In the genomic region with DNA sequence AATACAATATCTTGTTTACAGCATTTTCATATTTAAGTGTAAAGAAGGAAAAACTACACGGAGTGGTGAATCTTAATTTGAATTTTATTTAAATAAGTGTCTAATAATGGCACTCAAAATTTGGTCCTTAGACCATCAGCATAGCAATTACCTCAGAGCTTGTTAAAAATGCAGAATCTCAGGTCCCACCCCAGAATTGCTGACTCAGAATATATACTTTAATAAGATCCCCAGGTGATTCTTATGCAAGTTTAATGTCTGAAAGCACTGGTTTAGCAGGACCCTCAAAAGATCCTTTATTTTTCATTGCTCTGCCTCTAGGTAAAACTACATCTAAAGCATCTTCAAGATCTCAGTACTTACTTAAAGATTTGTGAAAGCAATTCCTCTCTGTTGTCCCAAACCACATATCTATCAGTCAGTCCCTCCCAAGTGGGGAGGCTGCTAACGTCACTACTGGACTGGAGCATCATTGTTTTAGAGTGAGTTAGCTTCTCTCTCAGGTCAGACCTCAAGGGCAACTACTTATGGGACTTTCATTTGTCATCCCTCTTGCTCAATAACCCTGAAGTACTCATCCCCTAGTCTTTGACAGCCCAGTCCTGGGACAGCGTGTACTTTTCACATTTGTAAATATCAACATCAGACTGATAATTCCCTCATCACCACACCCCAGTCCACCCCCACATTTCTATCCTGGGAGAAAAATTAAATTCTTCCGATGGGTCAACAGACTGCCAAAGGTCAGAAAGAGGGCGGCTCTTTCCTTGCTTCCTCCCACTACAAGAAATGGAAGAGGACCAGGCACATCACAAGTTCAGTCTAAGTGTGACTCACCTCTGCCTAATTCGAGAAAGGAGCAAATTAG, we compare ENCODE assay signal across 9 cellular contexts.
DNase-seq lines count a peak whose midpoint lies in the region; ATAC-seq, FAIRE-seq and TF ChIP-seq lines count a peak whose summit lies in the region.
"Had no signal": no experiment of that assay in that cellular context is flagged by ENCODE, and none has a peak within 500 bp of the region (broad histone marks: within the 10 kb centered on the region; RNA-seq: fewer than 3 reads in every experiment).

No MANE protein-coding gene starts in this region.

- H2AK5ac ChIP-seq in IMR-90 (ENCODE audit: low read depth, low read length) (no peak overlapping the region), H9 (ENCODE audit: insufficient read length, low read length) (no peak overlapping the region)

- H3K36me3 Mint-ChIP-seq in astrocyte (ENCODE audit: low read depth, unreplicated experiment) (peaks cover 8% of the 10 kb centered on the region), H9 (ENCODE audit: insufficient read depth in 1 of 3, low read depth in 3 of 3) (peaks cover 0 to 7% (median 4%) of the 10 kb centered on the region in 3 experiments; a peak in 3 of 7 replicates)

- H3K27me3 Mint-ChIP-seq in astrocyte (ENCODE audit: low read depth, unreplicated experiment), result no peaks in the 10 kb centered on the region
- no peaks in the 10 kb centered on the region for H3K27me3 Mint-ChIP-seq in H9 (ENCODE audit: low read depth)
- H3K27me3 Mint-ChIP-seq: naive B cell had no signal

- H3K4me3 Mint-ChIP-seq in astrocyte (ENCODE audit: unreplicated experiment) (peak overlapping the region; percentile 13), H9 (no peak overlapping the region)
- H3K4me3 Mint-ChIP-seq: naive B cell had no signal

- DNase-seq in IMR-90, result peak; percentile 96
- peak; percentile 99 for DNase-seq in astrocyte (ENCODE audit: low read depth)
- DNase-seq in left colon, result peak in 1 of 2 donors; percentile 42
- peak; percentile 77 for DNase-seq in testis
- DNase-seq in H9, result no peak
- no peak for DNase-seq in dermis blood vessel endothelial cell
- DNase-seq: naive B cell had no signal

- H4K8ac ChIP-seq in IMR-90 (ENCODE audit: low read depth in 2 of 2, low read length in 2 of 2) (no peak overlapping the region; a peak in 1 of 4 replicates), H9 (replicated peaks; ENCODE audit: insufficient read length, low read depth, low read length) (no peak overlapping the region)

- H3K4me2 ChIP-seq in IMR-90 (ENCODE audit: low read depth, low read length) (peak overlapping the region; percentile 6; the same call in 1 of the 2 replicates), astrocyte (ENCODE audit: low read length) (peak overlapping the region; percentile 47), H9 (ENCODE audit: insufficient read depth, insufficient read length, low read length) (no peak overlapping the region)

- H3K4ac ChIP-seq in IMR-90 (ENCODE audit: low read depth, low read length) (peak overlapping the region; percentile 24), H9 (ENCODE audit: low read depth, low read length) (no peak overlapping the region)

- TF ChIP-seq POLR2A in IMR-90 (IDR thresholded peaks at IDR 0.05; ENCODE audit: low read depth, low read length), result no peak
- no peak for TF ChIP-seq POLR2A in testis (IDR thresholded peaks at IDR 0.05)

- H2AFZ ChIP-seq in IMR-90 (replicated peaks; ENCODE audit: low read length, poor library complexity) (no peak overlapping the region), astrocyte (ENCODE audit: low read depth, low read length) (no peak overlapping the region), H9 (ENCODE audit: low read length) (no peak overlapping the region)

- TF ChIP-seq CTCF in IMR-90 (conservative IDR thresholded peaks at IDR 0.05; ENCODE audit: low read depth, low read length) (no peak), astrocyte (IDR thresholded peaks at IDR 0.05; ENCODE audit: insufficient read depth, low read depth, low read length) (no peak), testis (IDR thresholded peaks at IDR 0.05) (no peak), H9 (conservative IDR thresholded peaks at IDR 0.05) (no peak)

- no TSS peak for BruUV-seq in IMR-90 (replicated peaks; lab: Mats Ljungman, UMichigan)

- H4K5ac ChIP-seq in IMR-90 (ENCODE audit: low read depth, low read length) (no peak overlapping the region), H9 (ENCODE audit: insufficient read length, low read depth, low read length) (no peak overlapping the region)

- peak; percentile 85 for ATAC-seq in IMR-90 (ENCODE audit: low read depth)
- ATAC-seq in left colon, result peak; percentile 13
- no peak for ATAC-seq in GM19328 (IDR thresholded peaks at IDR 0.05; ENCODE audit: unreplicated experiment)
- ATAC-seq in HG03139 (IDR thresholded peaks at IDR 0.05; ENCODE audit: unreplicated experiment), result no peak

- POLR2A ChIA-PET in IMR-90 (lab: Charles Lee; ENCODE audit: unreplicated experiment), result no interaction called here

- H2BK15ac ChIP-seq in IMR-90 (ENCODE audit: low read depth, low read length) (no peak overlapping the region), H9 (ENCODE audit: low read depth, low read length) (no peak overlapping the region)

- H3K4me1 Mint-ChIP-seq in astrocyte (ENCODE audit: low read depth, unreplicated experiment) (peaks cover 34% of the 10 kb centered on the region), H9 (peaks cover 16 to 23% of the 10 kb centered on the region in 2 experiments)

- peaks cover 10% of the 10 kb centered on the region for H3K4me1 ChIP-seq in IMR-90 (ENCODE audit: control insufficient read depth, insufficient read depth, low read length)
- H3K4me1 ChIP-seq in astrocyte (ENCODE audit: insufficient read depth, low read length), result peaks cover 24% of the 10 kb centered on the region
- H3K4me1 ChIP-seq in testis, result peaks cover 16% of the 10 kb centered on the region
- H3K4me1 ChIP-seq in H9 (ENCODE audit: insufficient read depth, low read length), result no peaks in the 10 kb centered on the region; the same call in 1 of the 2 replicates

- in situ Hi-C loops in IMR-90 (cut with MboI; ENCODE audit: low sequenced_read_pairs), result no loop called here

- H2BK5ac ChIP-seq in IMR-90 (ENCODE audit: low read depth, low read length, poor library complexity, severe bottlenecking) (peak overlapping the region; percentile 47), H9 (ENCODE audit: insufficient read length, low read length) (no peak overlapping the region)

- H3K18ac ChIP-seq in IMR-90 (ENCODE audit: low read depth, low read length) (no peak overlapping the region; the same call in 1 of the 2 replicates), H9 (ENCODE audit: insufficient read length, low read depth, low read length) (no peak overlapping the region)

- peaks cover 93% of the 10 kb centered on the region for H3K79me2 ChIP-seq in astrocyte (ENCODE audit: insufficient read depth, low read length)
- H3K79me2 ChIP-seq in H9 (ENCODE audit: insufficient read depth, low read length), result no peaks in the 10 kb centered on the region; the same call in 1 of the 2 replicates

- H3K79me1 ChIP-seq in IMR-90 (ENCODE audit: low read depth in 1 of 2, low read length in 2 of 2) (peaks cover 14 to 20% of the 10 kb centered on the region in 2 experiments), H9 (ENCODE audit: insufficient read depth, low read depth, low read length, poor library complexity, severe bottlenecking) (peaks cover 6% of the 10 kb centered on the region)

- H2BK20ac ChIP-seq in IMR-90 (ENCODE audit: low read depth, low read length), result no peak overlapping the region
- no peak overlapping the region for H2BK20ac ChIP-seq in H9 (ENCODE audit: low read depth, low read length, poor library complexity, severe bottlenecking)

- CTCF ChIA-PET in IMR-90 (lab: Yijun Ruan, JAX), result no interaction called here

- H4K91ac ChIP-seq in IMR-90 (ENCODE audit: insufficient read depth, low read depth, low read length) (no peak overlapping the region), H9 (ENCODE audit: insufficient read length, low read depth, low read length) (no peak overlapping the region)

- TF ChIP-seq RAD21 in IMR-90 (IDR thresholded peaks at IDR 0.05; ENCODE audit: low read length), result 0 out of 2 replicates have a peak, but pooled peaks have one; percentile 3

- no peak overlapping the region for H2BK120ac ChIP-seq in IMR-90 (ENCODE audit: low read depth, low read length)
- no peak overlapping the region for H2BK120ac ChIP-seq in H9 (ENCODE audit: low read depth, low read length, poor library complexity, severe bottlenecking)

- H3K9me1 ChIP-seq in IMR-90 (ENCODE audit: insufficient read depth, low read length), result peaks cover 10% of the 10 kb centered on the region

- H3K23me2 ChIP-seq in H9 (ENCODE audit: insufficient read length, low read depth, low read length, poor library complexity, severe bottlenecking), result no peaks in the 10 kb centered on the region

- no peak overlapping the region for H2BK12ac ChIP-seq in H9 (ENCODE audit: insufficient read length, low read depth, low read length)

- no peak overlapping the region for H3K23ac ChIP-seq in IMR-90 (ENCODE audit: low read depth, low read length)
- H3K23ac ChIP-seq in H9 (ENCODE audit: insufficient read length, low read depth, low read length), result no peak overlapping the region

- H3K27ac Mint-ChIP-seq in astrocyte (ENCODE audit: unreplicated experiment) (peak overlapping the region; percentile 77), H9 (peak overlapping the region in 1 of 3 experiments; percentile 33; a peak in 2 of 7 replicates)

- H3K9ac ChIP-seq in IMR-90 (ENCODE audit: low read depth, low read length), result no peak overlapping the region
- H3K9ac ChIP-seq in astrocyte (ENCODE audit: low read length), result peak overlapping the region; percentile 24
- no peak overlapping the region for H3K9ac ChIP-seq in H9 (ENCODE audit: extremely low read depth, insufficient read length, low read length)

- peak; percentile 20 for FAIRE-seq in astrocyte (lab: Jason Lieb, UNC)

- 80% methylated on average over 1 of the region's 6 CpGs; no CpG with 5 or more reads in 1 of the 2 experiments for WGBS in IMR-90 (ENCODE audit: extremely low coverage in 2 of 2, insufficient read length in 1 of 2), 2 experiments
- 39 to 50% methylated on average over 6 of the region's 6 CpGs for WGBS in testis, 2 donors
- WGBS in H9 (ENCODE audit: extremely low coverage, insufficient read length, low lambda C conversion rate), result no CpG with 5 or more reads among the region's 6 CpGs

- intact Hi-C loops in IMR-90 (cut with micrococcal nuclease), result loop anchor here (2.0 kb wide), 1 partner anchor 17 kb away; no protein-coding TSS in a partner anchor
- intact Hi-C loops in left colon (cut with DNase I, micrococcal nuclease), result no loop called here
- intact Hi-C loops in testis (cut with DNase I; ENCODE audit: low total_unique reads), result no loop called here

- no peaks in the 10 kb centered on the region for H3K36me3 ChIP-seq in IMR-90 (ENCODE audit: control insufficient read depth, insufficient read depth, low read length)
- no peaks in the 10 kb centered on the region for H3K36me3 ChIP-seq in astrocyte (ENCODE audit: insufficient read depth, low read length)
- H3K36me3 ChIP-seq in testis (ENCODE audit: low read depth, missing control alignments), result no peaks in the 10 kb centered on the region

- H3K27ac ChIP-seq in IMR-90 (ENCODE audit: insufficient read depth, low read length) (no peak overlapping the region), astrocyte (ENCODE audit: low read depth, low read length) (peak overlapping the region; percentile 65), testis (peak overlapping the region; percentile 5 to 68), H9 (ENCODE audit: insufficient read length, low read depth, low read length) (no peak overlapping the region)

- H3K9me3 Mint-ChIP-seq in astrocyte (ENCODE audit: unreplicated experiment) (peaks cover 3% of the 10 kb centered on the region), H9 (peaks cover 0 to 7% of the 10 kb centered on the region in 2 experiments; a peak in 3 of 5 replicates)

- H3K27me3 ChIP-seq in IMR-90 (ENCODE audit: control insufficient read depth, insufficient read depth, low read length), result no peaks in the 10 kb centered on the region
- H3K27me3 ChIP-seq in astrocyte (ENCODE audit: insufficient read depth, low read length), result no peaks in the 10 kb centered on the region
- no peaks in the 10 kb centered on the region for H3K27me3 ChIP-seq in testis
- no peaks in the 10 kb centered on the region for H3K27me3 ChIP-seq in H9 (ENCODE audit: insufficient read depth, low read length)

- H4K20me1 ChIP-seq in IMR-90 (ENCODE audit: insufficient read depth, low read length), result peaks cover 10% of the 10 kb centered on the region; the same call in 1 of the 2 replicates
- H4K20me1 ChIP-seq in astrocyte (ENCODE audit: insufficient read depth, low read length), result peaks cover 27% of the 10 kb centered on the region
- no peaks in the 10 kb centered on the region for H4K20me1 ChIP-seq in H9 (ENCODE audit: control insufficient read depth, insufficient read depth, insufficient read length)

- H2AK9ac ChIP-seq in IMR-90 (replicated peaks; ENCODE audit: low read depth, low read length, poor library complexity), result no peak overlapping the region

- dilution Hi-C loops in IMR-90 (cut with HindIII; ENCODE audit: low sequenced_read_pairs, unreplicated experiment), result no loop called here

- H3K56ac ChIP-seq in IMR-90 (ENCODE audit: extremely low read depth, insufficient read depth, low read length) (no peak overlapping the region), H9 (ENCODE audit: insufficient read length, low read depth, low read length) (no peak overlapping the region)

- no peak overlapping the region for H3K4me3 ChIP-seq in IMR-90 (ENCODE audit: insufficient read depth, low read depth, low read length)
- no peak overlapping the region for H3K4me3 ChIP-seq in astrocyte (ENCODE audit: insufficient read depth, low read depth, low read length)
- H3K4me3 ChIP-seq in testis, result no peak overlapping the region

- no peak overlapping the region for H3T11ph ChIP-seq in H9 (ENCODE audit: low read length)

- H3K14ac ChIP-seq in IMR-90 (replicated peaks; ENCODE audit: low read depth, low read length), result no peak overlapping the region
- H3K14ac ChIP-seq in H9 (ENCODE audit: insufficient read depth, low read length), result no peak overlapping the region

- H3K9me3 ChIP-seq in IMR-90 (ENCODE audit: control insufficient read depth, insufficient read depth, low read length), result no peaks in the 10 kb centered on the region
- H3K9me3 ChIP-seq in astrocyte (ENCODE audit: insufficient read depth, low read depth, low read length), result no peaks in the 10 kb centered on the region
- no peaks in the 10 kb centered on the region for H3K9me3 ChIP-seq in testis
- no peaks in the 10 kb centered on the region for H3K9me3 ChIP-seq in H9 (ENCODE audit: control insufficient read depth, low read depth, low read length)

Comparison
In these comparisons a context has a peak if more than half of its experiments do, and no peak if none do; other contexts are left out.
1. ATAC-seq: peak in IMR-90 (single experiment) and left colon (single experiment); none in GM19328 (single experiment) and HG03139 (single experiment).
2. DNase-seq: peak in IMR-90 (single experiment), astrocyte (single experiment) and testis (single experiment); none in H9 (single experiment) and dermis blood vessel endothelial cell (single experiment).
3. H3K27ac ChIP-seq: peak in astrocyte (single experiment) and testis (2 of 2); none in IMR-90 (single experiment) and H9 (single experiment).